In the genomic region with DNA sequence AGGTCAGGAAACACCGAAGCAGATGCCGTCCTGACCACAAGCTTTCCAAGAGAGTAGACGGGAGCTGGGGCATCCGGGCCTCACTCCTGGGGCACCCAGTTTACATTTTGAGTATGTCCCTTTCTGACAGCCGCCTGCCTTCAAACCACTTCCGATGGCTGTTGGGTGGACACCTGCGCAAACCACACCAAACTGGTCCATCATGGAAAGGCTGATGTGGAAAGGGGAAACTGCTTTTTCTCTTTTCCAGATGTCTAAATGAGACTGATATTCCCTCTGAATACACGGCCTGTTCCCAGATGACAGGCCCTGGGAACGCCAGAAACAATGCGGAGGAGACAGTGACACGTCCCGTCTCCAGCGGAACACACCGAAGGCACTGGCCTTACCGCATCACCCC, we compare ENCODE assay signal across 27 cellular contexts.
"Had no signal": no experiment of that assay in that cellular context is flagged by ENCODE, and none has a peak within 500 bp of the region (broad histone marks: within the 10 kb centered on the region; RNA-seq: fewer than 3 reads in every experiment).

No MANE protein-coding gene starts in this region.

- H3K27me3 Mint-ChIP-seq: stimulated activated memory B cell treated with anti-CD40 and anti-IgM and Interleukin-4, amounts not matched to agents 10 μg/mL and 1 μg/mL and 100 μg/mL, for 72 hours; stimulated activated naive B cell treated with anti-CD40 and anti-IgM and Interleukin-4, amounts not matched to agents 10 μg/mL and 1 μg/mL and 100 μg/mL, for 72 hours; stimulated activated naive CD8-positive, alpha-beta T cell treated with anti-CD3 and anti-CD28 coated beads, Interleukin-15, Interleukin-2, amounts not matched to agents 100 ng/mL and 50 ng/mL, for 24 hours had no signal

- H3K27me3 ChIP-seq: testis, thyroid gland, tibial artery, tibial nerve, transverse colon, upper lobe of left lung, upper lobe of right lung, uterus, vagina had no signal

- H3K36me3 ChIP-seq: suprapubic skin, thoracic aorta, thyroid gland, tibial artery, tibial nerve, transverse colon, upper lobe of left lung, upper lobe of right lung, uterus, vagina had no signal

- H3K27ac Mint-ChIP-seq: stimulated activated memory B cell treated with anti-CD40 and anti-IgM and Interleukin-4, amounts not matched to agents 10 μg/mL and 1 μg/mL and 100 μg/mL, for 72 hours; stimulated activated naive B cell treated with anti-CD40 and anti-IgM and Interleukin-4, amounts not matched to agents 10 μg/mL and 1 μg/mL and 100 μg/mL, for 72 hours; stimulated activated naive CD8-positive, alpha-beta T cell treated with anti-CD3 and anti-CD28 coated beads, Interleukin-15, amount 100 ng/mL, for 72 hours; stimulated activated naive CD8-positive, alpha-beta T cell treated with anti-CD3 and anti-CD28 coated beads, Interleukin-15, Interleukin-2, amounts not matched to agents 100 ng/mL and 50 ng/mL, for 24 hours had no signal

- H3K36me3 Mint-ChIP-seq: stimulated activated memory B cell treated with anti-CD40 and anti-IgM and Interleukin-4, amounts not matched to agents 10 μg/mL and 1 μg/mL and 100 μg/mL, for 72 hours; stimulated activated naive B cell treated with anti-CD40 and anti-IgM and Interleukin-4, amounts not matched to agents 10 μg/mL and 1 μg/mL and 100 μg/mL, for 72 hours had no signal

- H3K4me1 ChIP-seq: suprapubic skin, testis, thyroid gland, tibial artery, tibial nerve, transverse colon, upper lobe of left lung, upper lobe of right lung, uterus, vagina had no signal

- H3K9me3 Mint-ChIP-seq: stimulated activated memory B cell treated with anti-CD40 and anti-IgM and Interleukin-4, amounts not matched to agents 10 μg/mL and 1 μg/mL and 100 μg/mL, for 72 hours; stimulated activated naive CD8-positive, alpha-beta T cell treated with anti-CD3 and anti-CD28 coated beads, Interleukin-15, amount 100 ng/mL, for 72 hours; stimulated activated naive CD8-positive, alpha-beta T cell treated with anti-CD3 and anti-CD28 coated beads, Interleukin-15, Interleukin-2, amounts not matched to agents 100 ng/mL and 50 ng/mL, for 24 hours had no signal

- H3K4me1 Mint-ChIP-seq: stimulated activated memory B cell treated with anti-CD40 and anti-IgM and Interleukin-4, amounts not matched to agents 10 μg/mL and 1 μg/mL and 100 μg/mL, for 72 hours; stimulated activated naive B cell treated with anti-CD40 and anti-IgM and Interleukin-4, amounts not matched to agents 10 μg/mL and 1 μg/mL and 100 μg/mL, for 72 hours had no signal

- H3K4me3 ChIP-seq: suprapubic skin, testis, thoracic aorta, thyroid gland, tibial artery, tibial nerve, transverse colon, upper lobe of left lung, upper lobe of right lung, uterus, vagina had no signal

- H3K9me3 ChIP-seq: suprapubic skin, testis, thoracic aorta, thyroid gland, tibial artery, tibial nerve, transverse colon, upper lobe of left lung, upper lobe of right lung, uterus, vagina had no signal

- H3K4me3 Mint-ChIP-seq: stimulated activated memory B cell treated with anti-CD40 and anti-IgM and Interleukin-4, amounts not matched to agents 10 μg/mL and 1 μg/mL and 100 μg/mL, for 72 hours; stimulated activated naive B cell treated with anti-CD40 and anti-IgM and Interleukin-4, amounts not matched to agents 10 μg/mL and 1 μg/mL and 100 μg/mL, for 72 hours; stimulated activated naive CD8-positive, alpha-beta T cell treated with anti-CD3 and anti-CD28 coated beads, Interleukin-15, amount 100 ng/mL, for 72 hours; stimulated activated naive CD8-positive, alpha-beta T cell treated with anti-CD3 and anti-CD28 coated beads, Interleukin-15, Interleukin-2, amounts not matched to agents 100 ng/mL and 50 ng/mL, for 24 hours had no signal

- ATAC-seq: stimulated activated memory B cell treated with anti-CD40 and anti-IgM and Interleukin-4, amounts not matched to agents 10 μg/mL and 1 μg/mL and 100 μg/mL, for 72 hours; stimulated activated naive B cell treated with anti-CD40 and anti-IgM and Interleukin-4, amounts not matched to agents 10 μg/mL and 1 μg/mL and 100 μg/mL, for 72 hours; stimulated activated naive CD8-positive, alpha-beta T cell treated with anti-CD3 and anti-CD28 coated beads, Interleukin-15, Interleukin-2, amounts not matched to agents 100 U/mL and 50 U/mL, for 24 hours; upper lobe of right lung had no signal

- H3K27ac ChIP-seq: suprapubic skin, testis, thoracic aorta, thyroid gland, tibial artery, tibial nerve, transverse colon, upper lobe of left lung, upper lobe of right lung, uterus, vagina had no signal

- DNase-seq: stimulated activated CD4-positive, alpha-beta T cell treated with anti-CD3 and anti-CD28 coated beads, Interleukin-1b, Interleukin-23, amount 100 ng/mL, for 48 hours; stimulated activated CD4-positive, alpha-beta T cell treated with anti-CD3 and anti-CD28 coated beads, Interleukin-2, amount 100 ng/mL, for 24 hours; stimulated activated CD4-positive, alpha-beta T cell treated with anti-CD3 and anti-CD28 coated beads, Interleukin-2, amount 100 ng/mL, for 48 hours; stimulated activated CD4-positive, alpha-beta T cell treated with anti-CD3 and anti-CD28 coated beads, Interleukin-4, amount 100 ng/mL, for 1 hour; stimulated activated CD4-positive, alpha-beta T cell treated with anti-CD3 and anti-CD28 coated beads, Interleukin-4, amount 100 ng/mL, for 24 hours; stimulated activated CD4-positive, alpha-beta T cell treated with anti-CD3 and anti-CD28 coated beads, Interleukin-4, amount 100 ng/mL, for 4 hours; stimulated activated CD8-positive, alpha-beta memory T cell treated with anti-CD3 and anti-CD28 coated beads, Interleukin-4, amount 100 ng/mL, for 48 hours; stimulated activated naive B cell treated with anti-CD40 and anti-IgM and Interleukin-4, amounts not matched to agents 10 μg/mL and 1 μg/mL and 100 μg/mL, for 72 hours; stimulated activated naive CD4-positive, alpha-beta T cell; stimulated activated naive CD4-positive, alpha-beta T cell treated with Interleukin-2 at 50 U/mL for 16 hours; stimulated activated naive CD8-positive, alpha-beta T cell treated with anti-CD3 and anti-CD28 coated beads, Interleukin-15, amount 100 ng/mL, for 72 hours; stimulated activated naive CD8-positive, alpha-beta T cell treated with anti-CD3 and anti-CD28 coated beads, Interleukin-15, Interleukin-2, amounts not matched to agents 100 U/mL and 50 U/mL, for 24 hours; substantia nigra; testis; thyroid gland; tibial artery; transverse colon; trophoblast cell; upper lobe of right lung; uterus had no signal
